Comparison of ENCODE assay signal across 11 cellular contexts in genomic region chr3:126085276-126085675, GRCh38. TPM values are rescaled to one million over a fixed set of nuclear protein-coding genes. Genes with fewer than 3 reads are reported as not detected.
DNase-seq lines count a peak whose midpoint lies in the region; ATAC-seq and TF ChIP-seq lines count a peak whose summit lies in the region.
"Had no signal": no experiment of that assay in that cellular context is flagged by ENCODE, and none has a peak within 500 bp of the region (broad histone marks: within the 10 kb centered on the region; RNA-seq: fewer than 3 reads in every experiment).

No MANE protein-coding gene starts in this region.

- H4K20me1 ChIP-seq in hepatocyte (ENCODE audit: insufficient read depth, poor library complexity, severe bottlenecking) = no peaks in the 10 kb centered on the region

- H3K27me3 Mint-ChIP-seq in activated T-cell treated with anti-CD3 and anti-CD28 coated beads, Interleukin-2, amount 50 U/mL, for 72 hours (ENCODE audit: low read depth) = no peaks in the 10 kb centered on the region
- H3K27me3 Mint-ChIP-seq in activated T-helper 17 cell treated with anti-CD3 and anti-CD28 coated beads, Interleukin-2, amount 50 U/mL, for 72 hours = no peaks in the 10 kb centered on the region
- no peaks in the 10 kb centered on the region for H3K27me3 Mint-ChIP-seq in stimulated activated naive CD8-positive, alpha-beta T cell treated with anti-CD3 and anti-CD28 coated beads, Interleukin-15, amount 100 ng/mL, for 72 hours

- no peak for TF ChIP-seq CTCF in hepatocyte (IDR thresholded peaks at IDR 0.05; ENCODE audit: poor library complexity)

- peak overlapping the region; percentile 89 for H3K27ac ChIP-seq in hepatocyte

- peaks cover 24% of the 10 kb centered on the region for H3K4me1 Mint-ChIP-seq in activated T-cell treated with anti-CD3 and anti-CD28 coated beads, Interleukin-2, amount 50 U/mL, for 72 hours (ENCODE audit: low read depth)
- H3K4me1 Mint-ChIP-seq in activated T-helper 17 cell treated with anti-CD3 and anti-CD28 coated beads, Interleukin-2, amount 50 U/mL, for 72 hours = peaks cover 19% of the 10 kb centered on the region
- peaks cover 27% of the 10 kb centered on the region for H3K4me1 Mint-ChIP-seq in stimulated activated naive CD8-positive, alpha-beta T cell treated with anti-CD3 and anti-CD28 coated beads, Interleukin-15, amount 100 ng/mL, for 72 hours

- WGBS in hepatocyte (ENCODE audit: low lambda C conversion rate, missing lambda C conversion rate) = 95% methylated on average over 7 of the region's 7 CpGs

- H3K9me3 ChIP-seq in hepatocyte (ENCODE audit: low read depth) = peaks cover 6% of the 10 kb centered on the region
- H3K9me3 ChIP-seq: esophagus squamous epithelium had no signal

- H3K4me3 Mint-ChIP-seq in activated T-cell treated with anti-CD3 and anti-CD28 coated beads, Interleukin-2, amount 50 U/mL, for 72 hours = peak overlapping the region; percentile 73 to 77
- peak overlapping the region; percentile 74 for H3K4me3 Mint-ChIP-seq in activated T-helper 17 cell treated with anti-CD3 and anti-CD28 coated beads, Interleukin-2, amount 50 U/mL, for 72 hours
- peak overlapping the region; percentile 87 to 99 for H3K4me3 Mint-ChIP-seq in stimulated activated naive CD8-positive, alpha-beta T cell treated with anti-CD3 and anti-CD28 coated beads, Interleukin-15, amount 100 ng/mL, for 72 hours

- no peaks in the 10 kb centered on the region for H3K27me3 ChIP-seq in hepatocyte
- H3K27me3 ChIP-seq: esophagus squamous epithelium had no signal

- ATAC-seq in activated T-cell treated with anti-CD3 and anti-CD28 coated beads, Interleukin-2, amount 50 U/mL, for 72 hours (replicated peaks in 1 of 2) = no peak
- no peak for ATAC-seq in activated T-helper 17 cell treated with anti-CD3 and anti-CD28 coated beads, Interleukin-2, amount 50 U/mL, for 72 hours (replicated peaks)
- no peak for ATAC-seq in stimulated activated naive CD8-positive, alpha-beta T cell treated with anti-CD3 and anti-CD28 coated beads, Interleukin-15, amount 100 ng/mL, for 72 hours
- no peak for ATAC-seq in HG02642 (IDR thresholded peaks at IDR 0.05; ENCODE audit: poor library complexity, unreplicated experiment)

- H3K27ac Mint-ChIP-seq in activated T-cell treated with anti-CD3 and anti-CD28 coated beads, Interleukin-2, amount 50 U/mL, for 72 hours = peak overlapping the region; percentile 51
- H3K27ac Mint-ChIP-seq in activated T-helper 17 cell treated with anti-CD3 and anti-CD28 coated beads, Interleukin-2, amount 50 U/mL, for 72 hours = peak overlapping the region; percentile 70
- H3K27ac Mint-ChIP-seq in stimulated activated naive CD8-positive, alpha-beta T cell treated with anti-CD3 and anti-CD28 coated beads, Interleukin-15, amount 100 ng/mL, for 72 hours = peak overlapping the region; percentile 43 to 78

- H3K4me2 ChIP-seq in hepatocyte = peak overlapping the region; percentile 88

- H3K79me2 ChIP-seq in hepatocyte = peaks cover 2% of the 10 kb centered on the region

- H2AFZ ChIP-seq in hepatocyte = peak overlapping the region; percentile 83

- peaks cover 6% of the 10 kb centered on the region for H3K4me1 ChIP-seq in hepatocyte (ENCODE audit: insufficient read depth)

- H3K36me3 ChIP-seq in hepatocyte (replicated peaks; ENCODE audit: insufficient read depth, low read depth) = no peaks in the 10 kb centered on the region
- H3K36me3 ChIP-seq: esophagus squamous epithelium had no signal

- H3K4me3 ChIP-seq in hepatocyte = no peak overlapping the region

- peaks cover 3% of the 10 kb centered on the region in 2 donors for H3K36me3 Mint-ChIP-seq in activated T-cell treated with anti-CD3 and anti-CD28 coated beads, Interleukin-2, amount 50 U/mL, for 72 hours (ENCODE audit: insufficient read depth in 2 of 2)
- H3K36me3 Mint-ChIP-seq in activated T-helper 17 cell treated with anti-CD3 and anti-CD28 coated beads, Interleukin-2, amount 50 U/mL, for 72 hours (ENCODE audit: low read depth) = no peaks in the 10 kb centered on the region

- H3K9me2 ChIP-seq in hepatocyte (replicated peaks; ENCODE audit: insufficient read depth) = no peaks in the 10 kb centered on the region

- peaks cover 0 to 2% of the 10 kb centered on the region in 2 donors for H3K9me3 Mint-ChIP-seq in activated T-cell treated with anti-CD3 and anti-CD28 coated beads, Interleukin-2, amount 50 U/mL, for 72 hours
- no peaks in the 10 kb centered on the region for H3K9me3 Mint-ChIP-seq in activated T-helper 17 cell treated with anti-CD3 and anti-CD28 coated beads, Interleukin-2, amount 50 U/mL, for 72 hours
- no peaks in the 10 kb centered on the region for H3K9me3 Mint-ChIP-seq in stimulated activated naive CD8-positive, alpha-beta T cell treated with anti-CD3 and anti-CD28 coated beads, Interleukin-15, amount 100 ng/mL, for 72 hours

- no peak for DNase-seq in activated T-cell treated with anti-CD3 and anti-CD28 coated beads, Interleukin-2, amount 50 U/mL, for 72 hours
- DNase-seq in activated T-cell treated with anti-CD3 and anti-CD28 coated beads, Interleukin-2, amount 50 U/mL, for 48 hours = no peak
- DNase-seq in hepatocyte (ENCODE audit: low spot score) = no peak
- DNase-seq in stimulated activated naive CD8-positive, alpha-beta T cell treated with anti-CD3 and anti-CD28 coated beads, Interleukin-15, amount 100 ng/mL, for 72 hours = no peak
- no peak for DNase-seq in NCI-H446 treated with DMSO at 0.1 percent for 48 hours (lab: John Stamatoyannopoulos, UW)
- no peak for DNase-seq in NCI-H82 treated with DMSO at 0.1 percent for 48 hours (lab: John Stamatoyannopoulos, UW; ENCODE audit: unreplicated experiment)
- DNase-seq: activated CD4-positive, CD25-positive, alpha-beta regulatory T cell treated with anti-CD3 and anti-CD28 coated beads, Interleukin-2, amount 50 U/mL, for 72 hours; esophagus squamous epithelium; occipital lobe had no signal

RNA-seq across cellular contexts. Expression of gene SLC41A3, which starts 1.4 kb away (rescaled TPM):
- 10 to 100 TPM; 32.3 to 34.5 TPM for total RNA-seq in activated T-cell treated with anti-CD3 and anti-CD28 coated beads, Interleukin-2, amount 50 U/mL, for 72 hours
- total RNA-seq in activated T-helper 17 cell treated with anti-CD3 and anti-CD28 coated beads, Interleukin-2, amount 50 U/mL, for 72 hours = 10 to 100 TPM; 33.1 to 50.8 TPM
- 43.4 and 52.9 TPM in 2 replicates for total RNA-seq in hepatocyte
- polyA plus RNA-seq in hepatocyte = 29.3 and 31.2 TPM in 2 replicates
